In genomic region chr10:77020426-77021040, GRCh38 we compare ENCODE assay signal across 1 cellular context.
TF ChIP-seq lines count a peak whose summit lies in the region.

No MANE protein-coding gene starts in this region.

TF ChIP-seq in HepG2, 621 proteins besides CTCF, POLR2A, EP300 and RAD21 (continued from another document):
- no peak for TF ChIP-seq IRF1 (CRISPR knock-in tag; IDR thresholded peaks at IDR 0.05; ENCODE audit: low read depth)
- no peak for TF ChIP-seq HNRNPK (IDR thresholded peaks at IDR 0.05; ENCODE audit: low read depth, low read length, poor library complexity, severe bottlenecking)
- TF ChIP-seq HOXA5 (CRISPR knock-in tag; IDR thresholded peaks at IDR 0.05): no peak
